In the genomic region with DNA sequence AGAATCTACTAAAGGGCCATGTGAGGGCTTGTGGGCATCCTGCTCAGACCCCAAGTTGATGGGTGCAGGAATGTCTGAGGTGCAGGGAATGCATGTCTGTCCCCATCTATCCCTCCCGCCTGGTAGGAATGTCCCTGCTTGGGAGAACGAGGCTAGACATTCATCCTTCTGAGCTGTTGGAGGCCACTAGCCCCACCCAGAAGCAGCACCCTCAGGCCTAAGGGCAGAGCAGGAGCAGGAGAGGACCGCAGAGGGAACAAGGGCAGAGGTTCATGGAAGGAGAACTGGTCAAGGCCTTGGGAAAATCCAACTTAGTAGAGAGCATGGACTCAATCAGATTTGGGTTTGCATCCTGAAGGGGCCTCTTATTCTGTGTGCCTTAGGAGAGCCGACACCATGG, we compare ENCODE assay signal across 21 cellular contexts. TPM values are rescaled to one million over a fixed set of nuclear protein-coding genes. Genes with fewer than 3 reads are reported as not detected.
"Had no signal": no experiment of that assay in that cellular context is flagged by ENCODE, and none has a peak within 500 bp of the region (broad histone marks: within the 10 kb centered on the region; RNA-seq: fewer than 3 reads in every experiment).

No MANE protein-coding gene starts in this region.

- H3K27ac Mint-ChIP-seq: endodermal cell; naive thymus-derived CD4-positive, alpha-beta T cell; nephron progenitor cell; progenitor cell of endocrine pancreas; stimulated activated naive B cell treated with anti-CD40 and anti-IgM and Interleukin-4, amounts not matched to agents 10 μg/mL and 1 μg/mL and 100 μg/mL, for 72 hours; stimulated activated naive CD8-positive, alpha-beta T cell treated with anti-CD3 and anti-CD28 coated beads, Interleukin-15, amount 100 ng/mL, for 72 hours had no signal

- ATAC-seq: naive thymus-derived CD4-positive, alpha-beta T cell; right lobe of liver; stimulated activated naive B cell treated with anti-CD40 and anti-IgM and Interleukin-4, amounts not matched to agents 10 μg/mL and 1 μg/mL and 100 μg/mL, for 72 hours; stimulated activated naive CD8-positive, alpha-beta T cell treated with anti-CD3 and anti-CD28 coated beads, Interleukin-15, amount 100 ng/mL, for 72 hours had no signal

- H3K4me1 Mint-ChIP-seq: stimulated activated naive B cell treated with anti-CD40 and anti-IgM and Interleukin-4, amounts not matched to agents 10 μg/mL and 1 μg/mL and 100 μg/mL, for 72 hours; stimulated activated naive CD8-positive, alpha-beta T cell treated with anti-CD3 and anti-CD28 coated beads, Interleukin-15, amount 100 ng/mL, for 72 hours had no signal

- H3K4me3 Mint-ChIP-seq: endodermal cell; naive thymus-derived CD4-positive, alpha-beta T cell; nephron progenitor cell; stimulated activated naive B cell treated with anti-CD40 and anti-IgM and Interleukin-4, amounts not matched to agents 10 μg/mL and 1 μg/mL and 100 μg/mL, for 72 hours; stimulated activated naive CD8-positive, alpha-beta T cell treated with anti-CD3 and anti-CD28 coated beads, Interleukin-15, amount 100 ng/mL, for 72 hours had no signal

- H3K4me3 ChIP-seq: left ventricle myocardium inferior, lung, ovary, right lobe of liver, testis, tibial nerve had no signal

- DNase-seq: cerebellar nuclear complex; dermis blood vessel endothelial cell; effector CD4-positive, alpha-beta T cell; endodermal cell; foreskin melanocyte; left ventricle myocardium inferior; mesenchymal stem cell; nephron progenitor cell; ovary; stimulated activated CD4-positive, alpha-beta T cell treated with anti-CD3 and anti-CD28 coated beads, Interleukin-4, amount 100 ng/mL, for 4 hours; stimulated activated naive B cell treated with anti-CD40 and anti-IgM and Interleukin-4, amounts not matched to agents 10 μg/mL and 1 μg/mL and 100 μg/mL, for 72 hours; stimulated activated naive CD8-positive, alpha-beta T cell treated with anti-CD3 and anti-CD28 coated beads, Interleukin-15, amount 100 ng/mL, for 72 hours; testis had no signal

- H3K9me3 ChIP-seq: ovary, right lobe of liver, testis had no signal

- H3K36me3 Mint-ChIP-seq: naive thymus-derived CD4-positive, alpha-beta T cell; stimulated activated naive B cell treated with anti-CD40 and anti-IgM and Interleukin-4, amounts not matched to agents 10 μg/mL and 1 μg/mL and 100 μg/mL, for 72 hours had no signal

- H3K36me3 ChIP-seq: left ventricle myocardium inferior, ovary, right lobe of liver, tibial nerve had no signal

- H3K4me1 ChIP-seq: right lobe of liver had no signal

- H3K27me3 ChIP-seq: ovary, right lobe of liver, testis had no signal

- H3K27ac ChIP-seq: left ventricle myocardium inferior, ovary, right lobe of liver, testis, tibial nerve had no signal

- H3K9me3 Mint-ChIP-seq: endodermal cell; stimulated activated naive B cell treated with anti-CD40 and anti-IgM and Interleukin-4, amounts not matched to agents 10 μg/mL and 1 μg/mL and 100 μg/mL, for 72 hours; stimulated activated naive CD8-positive, alpha-beta T cell treated with anti-CD3 and anti-CD28 coated beads, Interleukin-15, amount 100 ng/mL, for 72 hours had no signal

RNA-seq across cellular contexts. Expression of a gene that starts 22.1 kb away (rescaled TPM):
- total RNA-seq: dermis blood vessel endothelial cell; naive thymus-derived CD4-positive, alpha-beta T cell; right lobe of liver; skeletal muscle tissue; subcutaneous adipose tissue; tibial nerve; ureter had no signal
- polyA plus RNA-seq: lung; naive thymus-derived CD4-positive, alpha-beta T cell had no signal
